Comparison of ENCODE assay signal across 8 cellular contexts in the genomic region with DNA sequence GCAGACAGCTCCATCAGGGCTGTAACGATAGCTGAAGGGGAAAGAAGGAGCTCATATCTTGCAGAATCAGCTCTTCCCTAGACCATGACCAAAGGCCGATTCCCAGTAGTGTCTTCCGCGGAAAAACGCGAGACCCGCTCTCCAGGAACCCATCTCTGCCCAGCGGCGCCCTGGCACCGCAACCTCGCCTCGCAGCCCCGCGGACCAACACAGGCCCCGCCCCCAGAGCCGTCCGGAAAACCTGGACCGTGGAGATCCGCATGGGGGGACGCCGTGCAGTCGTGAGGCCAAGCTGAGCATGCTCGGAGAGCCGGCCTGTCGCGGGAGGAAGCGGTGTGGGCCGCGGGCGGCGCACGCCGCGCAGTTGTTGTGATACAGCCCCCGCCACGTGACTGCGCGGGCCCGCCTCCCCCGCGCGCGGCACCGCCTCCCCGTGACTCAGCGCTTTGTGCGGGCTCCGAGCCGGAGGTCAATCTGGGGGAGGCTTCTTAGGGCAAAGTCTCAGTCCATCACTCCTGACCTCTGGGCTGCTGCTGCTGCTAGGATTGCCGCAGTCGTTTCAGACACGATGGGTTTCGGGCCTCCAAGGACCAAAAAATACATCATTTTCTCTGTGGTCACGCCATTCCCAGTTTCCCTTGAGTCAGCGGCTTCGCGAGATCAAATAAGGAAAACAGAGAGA. TPM values are rescaled to one million over a fixed set of nuclear protein-coding genes. Genes with fewer than 3 reads are reported as not detected.
DNase-seq lines count a peak whose midpoint lies in the region; ATAC-seq lines count a peak whose summit lies in the region.

No MANE protein-coding gene starts in this region.

- no peaks in the 10 kb centered on the region for H3K36me3 ChIP-seq in esophagus (ENCODE audit: control insufficient read depth in 2 of 2, insufficient read depth in 2 of 2, low read length in 1 of 2)
- no peaks in the 10 kb centered on the region for H3K36me3 ChIP-seq in mucosa of stomach (ENCODE audit: control insufficient read depth, insufficient read depth, low read length)

- peak overlapping the region; percentile 88 to 97 (median 92) for H3K4me3 Mint-ChIP-seq in IgD-negative memory B cell

- DNase-seq in DMS114 treated with DMSO at 0.1 percent for 48 hours (lab: John Stamatoyannopoulos, UW; ENCODE audit: unreplicated experiment): peak; percentile 94
- DNase-seq in OCI-M1 (lab: John Stamatoyannopoulos, UW): peak; percentile 99
- peak; percentile 89 for DNase-seq in activated T-cell treated with anti-CD3 and anti-CD28 coated beads, Interleukin-2, amount 50 U/mL, for 1 hour
- DNase-seq in stimulated activated CD8-positive, alpha-beta memory T cell treated with anti-CD3 and anti-CD28 coated beads, Interleukin-4, amount 100 ng/mL, for 48 hours: peak; percentile 95

- H3K4me3 ChIP-seq in esophagus (ENCODE audit: low read depth in 1 of 2, low read length in 2 of 2) (peak overlapping the region; percentile 65 to 66), mucosa of stomach (ENCODE audit: low read length) (peak overlapping the region; percentile 73)

- no peaks in the 10 kb centered on the region for H3K9me3 Mint-ChIP-seq in IgD-negative memory B cell

- peaks cover 29 to 45% (median 41%) of the 10 kb centered on the region in 3 donors for H3K4me1 Mint-ChIP-seq in IgD-negative memory B cell

- peak overlapping the region; percentile 66 for H3K9ac ChIP-seq in mucosa of stomach (ENCODE audit: low read length)

- 1% methylated on average over 50 to 57 of the region's 57 CpGs for WGBS in esophagus, 2 donors

- peak overlapping the region; percentile 81 to 88 for H3K27ac ChIP-seq in esophagus (ENCODE audit: low read depth in 2 of 2, low read length in 1 of 2)

- H3K4me1 ChIP-seq in esophagus (ENCODE audit: control insufficient read depth in 2 of 2, insufficient read depth in 2 of 2, low read length in 1 of 2) (no peaks in the 10 kb centered on the region), mucosa of stomach (ENCODE audit: control insufficient read depth, insufficient read depth, low read length) (peaks cover 22% of the 10 kb centered on the region)

- H3K27me3 ChIP-seq in esophagus (ENCODE audit: control insufficient read depth in 1 of 2, insufficient read depth in 2 of 2, low read length in 2 of 2) (no peaks in the 10 kb centered on the region), mucosa of stomach (ENCODE audit: control insufficient read depth, insufficient read depth, low read length) (no peaks in the 10 kb centered on the region)

- peak overlapping the region; percentile 51 to 89 (median 87) for H3K27ac Mint-ChIP-seq in IgD-negative memory B cell

- no peaks in the 10 kb centered on the region for H3K36me3 Mint-ChIP-seq in IgD-negative memory B cell

- peak; percentile 71 for ATAC-seq in GM21529 (IDR thresholded peaks at IDR 0.05; ENCODE audit: unreplicated experiment)

- H3K9me3 ChIP-seq in esophagus (ENCODE audit: control insufficient read depth in 2 of 2, insufficient read depth in 1 of 2, low read depth in 1 of 2, low read length in 1 of 2) (no peaks in the 10 kb centered on the region), mucosa of stomach (ENCODE audit: control insufficient read depth, low read length) (no peaks in the 10 kb centered on the region)

- no peaks in the 10 kb centered on the region for H3K27me3 Mint-ChIP-seq in IgD-negative memory B cell

RNA-seq across cellular contexts. Expression of gene GCLC, which starts 3.1 kb away (rescaled TPM):
- polyA plus RNA-seq in IgD-negative memory B cell (25.6 TPM), esophagus (10 to 100 TPM; 12.9 to 22.6 TPM)

Comparison
In these comparisons a context has a peak if more than half of its experiments do, and no peak if none do; other contexts are left out.
1. Peak in every context shown above with its lines: DNase-seq, ATAC-seq, H3K4me3 ChIP-seq and H3K27ac ChIP-seq.